In the genomic region with DNA sequence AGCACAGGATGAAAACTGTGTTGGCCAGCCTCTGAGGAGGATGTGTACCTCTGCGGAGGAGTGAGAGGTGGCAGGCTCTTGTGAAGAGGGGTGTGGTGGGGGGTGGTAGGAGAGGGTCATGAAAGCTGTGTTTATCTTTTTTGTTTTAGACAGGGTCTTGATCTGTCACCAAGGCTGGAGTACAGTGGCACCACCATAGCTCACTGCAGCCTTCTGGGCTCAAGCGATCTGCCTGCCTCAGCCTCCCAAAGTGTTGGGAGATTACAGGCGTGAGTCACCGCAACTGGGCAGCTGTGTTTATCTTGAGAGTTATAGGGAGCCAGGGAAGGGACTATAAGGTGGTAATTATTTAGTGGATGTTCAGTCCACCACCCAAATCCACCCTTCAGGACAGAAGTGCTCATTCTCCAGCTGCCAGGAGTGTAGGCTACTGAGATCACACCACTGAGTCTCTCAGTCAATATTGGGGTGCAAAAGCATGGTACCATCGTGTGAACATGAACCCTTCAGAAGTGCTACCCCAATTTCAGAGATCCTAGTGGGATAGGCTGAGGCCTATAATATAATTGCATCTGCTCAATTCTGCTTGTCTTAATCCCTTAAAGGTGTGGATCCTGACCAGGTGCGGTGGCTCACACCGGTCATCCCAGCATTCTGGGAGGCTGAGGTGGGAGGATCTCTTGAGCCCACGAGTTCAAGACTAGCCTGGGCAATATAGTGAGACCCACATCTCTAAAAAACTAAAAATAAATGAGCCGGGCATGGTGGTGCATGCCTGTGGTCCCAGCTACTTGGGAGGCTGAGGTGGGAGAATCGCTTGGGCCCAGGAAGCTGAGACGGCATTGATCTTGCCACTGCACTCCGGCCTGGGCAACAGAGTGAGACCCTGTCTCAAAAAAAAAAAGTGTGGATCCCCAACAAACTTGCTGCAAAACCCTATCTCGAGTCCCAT, we compare ENCODE assay signal across 10 cellular contexts. TPM values are rescaled to one million over a fixed set of nuclear protein-coding genes. Genes with fewer than 3 reads are reported as not detected.
A peak's percentile ranks its signal among the peaks of the same experiment; 100 is the strongest.
DNase-seq lines count a peak whose midpoint lies in the region; ATAC-seq and TF ChIP-seq lines count a peak whose summit lies in the region.
"Had no signal": no experiment of that assay in that cellular context is flagged by ENCODE, and none has a peak within 500 bp of the region (broad histone marks: within the 10 kb centered on the region; RNA-seq: fewer than 3 reads in every experiment).

No MANE protein-coding gene starts in this region.

- DNase-seq in activated CD4-positive, alpha-beta memory T cell treated with anti-CD3 and anti-CD28 coated beads for 36 hours, result no peak
- DNase-seq in activated CD4-positive, alpha-beta memory T cell treated with anti-CD3 and anti-CD28 coated beads, Interleukin-2, amount 10 ng/mL, durations not matched to agents 7 days and 5 days, result no peak
- DNase-seq in osteocyte (ENCODE audit: extremely low spot score, unreplicated experiment) (no peak), NOMO-1 treated with DMSO at 0.1 percent for 48 hours (lab: John Stamatoyannopoulos, UW; ENCODE audit: unreplicated experiment) (no peak), LoVo (ENCODE audit: low spot score) (no peak)
- DNase-seq: activated CD4-positive, alpha-beta T cell treated with anti-CD3 and anti-CD28 coated beads for 1 hour; RPMI8226 had no signal

- peaks cover 16% of the 10 kb centered on the region for H3K4me1 ChIP-seq in Loucy (ENCODE audit: insufficient read depth, low read length, poor library complexity, severe bottlenecking)

- CTCF ChIA-PET in activated CD4-positive, alpha-beta memory T cell treated with anti-CD3 and anti-CD28 coated beads for 36 hours (lab: Charles Lee), result interaction anchor here (0.6 to 1.1 kb wide), 2 partner anchors 15 to 28 kb away, joined by 3 to 5 read pairs; no protein-coding TSS in a partner anchor
- CTCF ChIA-PET in activated CD4-positive, alpha-beta memory T cell treated with anti-CD3 and anti-CD28 coated beads, Interleukin-2, amount 10 ng/mL, durations not matched to agents 7 days and 5 days (lab: Charles Lee), result no interaction called here

- H3K27me3 Mint-ChIP-seq in activated CD4-positive, alpha-beta memory T cell treated with anti-CD3 and anti-CD28 coated beads for 36 hours, result no peaks in the 10 kb centered on the region
- peaks cover under 1% of the 10 kb centered on the region for H3K27me3 Mint-ChIP-seq in activated CD4-positive, alpha-beta memory T cell treated with anti-CD3 and anti-CD28 coated beads, Interleukin-2, amount 10 ng/mL, durations not matched to agents 7 days and 5 days
- H3K27me3 Mint-ChIP-seq in brain (peaks cover 23% of the 10 kb centered on the region), osteocyte (ENCODE audit: unreplicated experiment) (no peaks in the 10 kb centered on the region)

- H3K4me3 ChIP-seq in Loucy (ENCODE audit: low read length, poor library complexity, severe bottlenecking), result no peak overlapping the region

- intact Hi-C loops in activated CD4-positive, alpha-beta memory T cell treated with anti-CD3 and anti-CD28 coated beads for 36 hours (cut with micrococcal nuclease), result no loop called here

- TF ChIP-seq CTCF in Loucy (conservative IDR thresholded peaks at IDR 0.05; ENCODE audit: low read length), result no peak
- TF ChIP-seq CTCF in brain (conservative IDR thresholded peaks at IDR 0.05), result no peak
- TF ChIP-seq CTCF in osteocyte (IDR thresholded peaks at IDR 0.05), result no peak

- H3K36me3 ChIP-seq in Loucy (ENCODE audit: insufficient read depth, low read length), result peaks cover 14% of the 10 kb centered on the region; the same call in 1 of the 2 replicates

- H3K36me3 Mint-ChIP-seq in activated CD4-positive, alpha-beta memory T cell treated with anti-CD3 and anti-CD28 coated beads for 36 hours, result peaks cover 13% of the 10 kb centered on the region
- peaks cover 30% of the 10 kb centered on the region for H3K36me3 Mint-ChIP-seq in activated CD4-positive, alpha-beta memory T cell treated with anti-CD3 and anti-CD28 coated beads, Interleukin-2, amount 10 ng/mL, durations not matched to agents 7 days and 5 days (ENCODE audit: low read depth)
- H3K36me3 Mint-ChIP-seq in brain (peaks cover 21% of the 10 kb centered on the region), osteocyte (ENCODE audit: unreplicated experiment) (peaks cover 6% of the 10 kb centered on the region)

- peaks cover 30% of the 10 kb centered on the region for H3K4me1 Mint-ChIP-seq in activated CD4-positive, alpha-beta memory T cell treated with anti-CD3 and anti-CD28 coated beads for 36 hours (ENCODE audit: low read depth)
- H3K4me1 Mint-ChIP-seq in activated CD4-positive, alpha-beta memory T cell treated with anti-CD3 and anti-CD28 coated beads, Interleukin-2, amount 10 ng/mL, durations not matched to agents 7 days and 5 days, result peaks cover 41% of the 10 kb centered on the region
- peaks cover 42% of the 10 kb centered on the region for H3K4me1 Mint-ChIP-seq in brain
- peaks cover 27% of the 10 kb centered on the region for H3K4me1 Mint-ChIP-seq in osteocyte (ENCODE audit: unreplicated experiment)

- no peaks in the 10 kb centered on the region for H3K9me2 ChIP-seq in Loucy (replicated peaks; ENCODE audit: low read depth, low read length)

- no peak overlapping the region for H2AFZ ChIP-seq in Loucy (ENCODE audit: low read length)

- no peaks in the 10 kb centered on the region for H3K9me3 ChIP-seq in Loucy (ENCODE audit: insufficient read depth, low read depth, low read length)

- H3K9me3 Mint-ChIP-seq in activated CD4-positive, alpha-beta memory T cell treated with anti-CD3 and anti-CD28 coated beads for 36 hours, result no peaks in the 10 kb centered on the region
- H3K9me3 Mint-ChIP-seq in activated CD4-positive, alpha-beta memory T cell treated with anti-CD3 and anti-CD28 coated beads, Interleukin-2, amount 10 ng/mL, durations not matched to agents 7 days and 5 days, result no peaks in the 10 kb centered on the region
- H3K9me3 Mint-ChIP-seq in brain, result peaks cover 0 to 2% (median 0%) of the 10 kb centered on the region in 5 experiments
- H3K9me3 Mint-ChIP-seq in osteocyte (ENCODE audit: unreplicated experiment), result no peaks in the 10 kb centered on the region

- no peak overlapping the region for H3K27ac Mint-ChIP-seq in activated CD4-positive, alpha-beta memory T cell treated with anti-CD3 and anti-CD28 coated beads for 36 hours
- no peak overlapping the region for H3K27ac Mint-ChIP-seq in activated CD4-positive, alpha-beta memory T cell treated with anti-CD3 and anti-CD28 coated beads, Interleukin-2, amount 10 ng/mL, durations not matched to agents 7 days and 5 days
- H3K27ac Mint-ChIP-seq in brain (peak overlapping the region in 1 of 5 experiments; percentile 78), osteocyte (ENCODE audit: unreplicated experiment) (no peak overlapping the region)

- H3K79me2 ChIP-seq in Loucy (ENCODE audit: insufficient read depth, low read length), result peaks cover 37% of the 10 kb centered on the region

- H3K27me3 ChIP-seq in Loucy (ENCODE audit: insufficient read depth, low read length, poor library complexity, severe bottlenecking), result no peaks in the 10 kb centered on the region

- peak overlapping the region; percentile 53 for H3K4me2 ChIP-seq in Loucy (ENCODE audit: low read depth, low read length, poor library complexity, severe bottlenecking)

- H3F3A ChIP-seq in Loucy (ENCODE audit: low read depth), result no peaks in the 10 kb centered on the region

- POLR2A ChIA-PET in activated CD4-positive, alpha-beta memory T cell treated with anti-CD3 and anti-CD28 coated beads for 36 hours (lab: Charles Lee), result no interaction called here
- POLR2A ChIA-PET in activated CD4-positive, alpha-beta memory T cell treated with anti-CD3 and anti-CD28 coated beads, Interleukin-2, amount 10 ng/mL, durations not matched to agents 7 days and 5 days (lab: Charles Lee), result no interaction called here

- peaks cover 26% of the 10 kb centered on the region for H4K20me1 ChIP-seq in Loucy (ENCODE audit: insufficient read depth, low read length, poor library complexity, severe bottlenecking)

- no peak for ATAC-seq in HG03045 (IDR thresholded peaks at IDR 0.05; ENCODE audit: unreplicated experiment)

- H3K9ac ChIP-seq in Loucy (ENCODE audit: low read depth, low read length, poor library complexity, severe bottlenecking), result no peak overlapping the region

- peak overlapping the region; percentile 91 for H3K4me3 Mint-ChIP-seq in activated CD4-positive, alpha-beta memory T cell treated with anti-CD3 and anti-CD28 coated beads for 36 hours
- H3K4me3 Mint-ChIP-seq in activated CD4-positive, alpha-beta memory T cell treated with anti-CD3 and anti-CD28 coated beads, Interleukin-2, amount 10 ng/mL, durations not matched to agents 7 days and 5 days, result no peak overlapping the region
- peak overlapping the region in 4 of 5 experiments; percentile 90 to 95 (median 92) for H3K4me3 Mint-ChIP-seq in brain
- H3K4me3 Mint-ChIP-seq in osteocyte (ENCODE audit: unreplicated experiment), result peak overlapping the region; percentile 34

RNA-seq across cellular contexts. Expression of a gene that starts 0.8 kb away (rescaled TPM):
- total RNA-seq in activated CD4-positive, alpha-beta memory T cell treated with anti-CD3 and anti-CD28 coated beads for 36 hours, result not detected
- total RNA-seq in activated CD4-positive, alpha-beta memory T cell treated with anti-CD3 and anti-CD28 coated beads, Interleukin-2, amount 10 ng/mL, durations not matched to agents 7 days and 5 days, result not detected
- polyA plus RNA-seq in brain (ENCODE audit: insufficient read depth, low read depth, low replicate concordance), result 3.0 TPM
- total RNA-seq in osteocyte, result not detected in 2 replicates

RNA-seq across cellular contexts. Expression of a gene that starts 1.2 kb away (rescaled TPM):
- total RNA-seq in activated CD4-positive, alpha-beta memory T cell treated with anti-CD3 and anti-CD28 coated beads for 36 hours, result 10 to 100 TPM; 91.6 to 92.3 TPM
- total RNA-seq in activated CD4-positive, alpha-beta memory T cell treated with anti-CD3 and anti-CD28 coated beads, Interleukin-2, amount 10 ng/mL, durations not matched to agents 7 days and 5 days, result 100 to 1,000 TPM; 127 to 131 TPM
- 30.8 TPM for polyA plus RNA-seq in brain (ENCODE audit: insufficient read depth, low read depth, low replicate concordance)
- 40.0 and 43.4 TPM in 2 replicates for total RNA-seq in osteocyte

RNA-seq across cellular contexts. Expression of a gene that starts 7.0 kb away (rescaled TPM):
- 10 to 100 TPM; 37.3 to 38.3 TPM for total RNA-seq in activated CD4-positive, alpha-beta memory T cell treated with anti-CD3 and anti-CD28 coated beads for 36 hours
- 10 to 100 TPM; 63.9 to 70.9 TPM for total RNA-seq in activated CD4-positive, alpha-beta memory T cell treated with anti-CD3 and anti-CD28 coated beads, Interleukin-2, amount 10 ng/mL, durations not matched to agents 7 days and 5 days
- 26.6 TPM for polyA plus RNA-seq in brain (ENCODE audit: insufficient read depth, low read depth, low replicate concordance)
- 26.6 and 35.7 TPM in 2 replicates for total RNA-seq in osteocyte

RNA-seq across cellular contexts. Expression of a gene that starts 8.2 kb away (rescaled TPM):
- total RNA-seq in activated CD4-positive, alpha-beta memory T cell treated with anti-CD3 and anti-CD28 coated beads for 36 hours, result 1 to 10 TPM; 5.1 to 5.9 TPM
- 1 to 10 TPM; 7.3 to 8.3 TPM for total RNA-seq in activated CD4-positive, alpha-beta memory T cell treated with anti-CD3 and anti-CD28 coated beads, Interleukin-2, amount 10 ng/mL, durations not matched to agents 7 days and 5 days
- 6.5 TPM for polyA plus RNA-seq in brain (ENCODE audit: insufficient read depth, low read depth, low replicate concordance)
- 1.7 and 2.1 TPM in 2 replicates for total RNA-seq in osteocyte

RNA-seq across cellular contexts. Expression of a gene that starts 20.4 kb away (rescaled TPM):
- 10 to 100 TPM; 14.8 to 20.1 TPM for total RNA-seq in activated CD4-positive, alpha-beta memory T cell treated with anti-CD3 and anti-CD28 coated beads for 36 hours
- total RNA-seq in activated CD4-positive, alpha-beta memory T cell treated with anti-CD3 and anti-CD28 coated beads, Interleukin-2, amount 10 ng/mL, durations not matched to agents 7 days and 5 days, result 10 to 100 TPM; 35.6 to 36.7 TPM
- 25.6 TPM for polyA plus RNA-seq in brain (ENCODE audit: insufficient read depth, low read depth, low replicate concordance)
- 15.8 and 22.8 TPM in 2 replicates for total RNA-seq in osteocyte
